ENCODE assay signal across 2 cellular contexts in genomic region chr6:13591205-13591921, GRCh38.
TF ChIP-seq lines count a peak whose summit lies in the region.

No MANE protein-coding gene starts in this region.

TF ChIP-seq in H1, 55 proteins besides CTCF, POLR2A, EP300 and RAD21:
- TF ChIP-seq SIRT6 (IDR thresholded peaks at IDR 0.05; ENCODE audit: low read length) (no peak), USF2 (IDR thresholded peaks at IDR 0.05; ENCODE audit: low read length) (no peak)

TF ChIP-seq in HepG2, 621 proteins besides CTCF, POLR2A, EP300 and RAD21:
- TF ChIP-seq ZNF788 (CRISPR knock-in tag; IDR thresholded peaks at IDR 0.05; ENCODE audit: borderline replicate concordance) (no peak), ZNF557 (CRISPR knock-in tag; IDR thresholded peaks at IDR 0.05) (no peak), ZNF607 (CRISPR knock-in tag; IDR thresholded peaks at IDR 0.05; ENCODE audit: borderline replicate concordance) (no peak), NBN (conservative IDR thresholded peaks at IDR 0.05) (no peak), ZNF792 (CRISPR knock-in tag; IDR thresholded peaks at IDR 0.05) (no peak), HNRNPL (IDR thresholded peaks at IDR 0.05; ENCODE audit: low read depth, low read length) (0 out of 2 replicates have a peak, but pooled peaks have one; percentile 43), HDAC6 (IDR thresholded peaks at IDR 0.05; ENCODE audit: low read depth, low read length) (no peak), NR2F6 (IDR thresholded peaks at IDR 0.05) (no peak), NR2F6 (CRISPR knock-in tag; IDR thresholded peaks at IDR 0.05) (no peak), CEBPB (IDR thresholded peaks at IDR 0.05; ENCODE audit: borderline replicate concordance, low read depth, low read length) (peak; percentile 45; the same call in 1 of the 2 replicates), GMEB2 (CRISPR knock-in tag; IDR thresholded peaks at IDR 0.05; ENCODE audit: low read depth) (no peak), THAP7 (CRISPR knock-in tag; IDR thresholded peaks at IDR 0.05) (no peak), TRIM22 (IDR thresholded peaks at IDR 0.05) (no peak), ZNF414 (CRISPR knock-in tag; IDR thresholded peaks at IDR 0.05) (no peak), ELF4 (CRISPR knock-in tag; IDR thresholded peaks at IDR 0.05; ENCODE audit: borderline replicate concordance) (no peak), TMF1 (CRISPR knock-in tag; IDR thresholded peaks at IDR 0.05; ENCODE audit: low read depth) (no peak), POLR2AphosphoS2 (IDR thresholded peaks at IDR 0.05; ENCODE audit: low read depth, low read length) (no peak), JARID2 (CRISPR knock-in tag; IDR thresholded peaks at IDR 0.05; ENCODE audit: insufficient replicate concordance) (no peak)
